ENCODE assay signal across 8 cellular contexts in the genomic region with DNA sequence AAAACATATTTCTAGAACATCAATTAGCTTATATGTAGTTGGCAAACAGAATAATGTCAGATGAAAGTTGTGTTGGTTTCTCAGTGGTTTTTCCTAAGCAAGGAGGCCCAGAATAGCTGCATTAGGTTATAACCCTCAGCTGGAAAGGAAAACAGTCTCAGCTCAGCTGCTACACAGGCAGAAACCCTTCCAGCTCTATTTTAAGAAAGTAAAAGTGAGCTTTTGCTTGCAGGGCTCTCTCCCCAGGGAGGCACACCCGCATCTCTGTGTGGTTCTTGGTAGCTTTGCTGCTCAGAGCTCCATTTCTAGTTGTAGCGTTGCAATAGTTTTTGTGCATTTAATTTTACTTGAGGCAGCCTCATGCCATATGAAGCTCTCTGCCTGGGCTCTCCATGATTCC. TPM values are rescaled to one million over a fixed set of nuclear protein-coding genes. Genes with fewer than 3 reads are reported as not detected.
DNase-seq lines count a peak whose midpoint lies in the region; ATAC-seq and TF ChIP-seq lines count a peak whose summit lies in the region.

No MANE protein-coding gene starts in this region.

- H3K27me3 ChIP-seq in MG63 = no peaks in the 10 kb centered on the region

- no peak overlapping the region for H3K27ac Mint-ChIP-seq in T-cell
- no peak overlapping the region for H3K27ac Mint-ChIP-seq in CD14-positive monocyte

- no peaks in the 10 kb centered on the region for H3K9me3 ChIP-seq in MG63

- POLR2A ChIA-PET in T-cell (lab: Charles Lee) = interaction anchor here in 1 of 2 donors (0.8 kb wide), 1 partner anchor 17 kb away, joined by 3 read pairs; no protein-coding TSS in a partner anchor

- H3K9me3 Mint-ChIP-seq in T-cell = no peaks in the 10 kb centered on the region
- H3K9me3 Mint-ChIP-seq in CD14-positive monocyte = no peaks in the 10 kb centered on the region

- H3K4me3 ChIP-seq in coronary artery (no peak overlapping the region), MG63 (no peak overlapping the region)

- H3K36me3 Mint-ChIP-seq in T-cell (peaks cover 63% of the 10 kb centered on the region), CD14-positive monocyte (peaks cover 68 to 71% of the 10 kb centered on the region in 2 donors)

- H3K36me3 ChIP-seq in MG63 = peaks cover 32% of the 10 kb centered on the region

- DNase-seq in coronary artery (ENCODE audit: low spot score) (peak; percentile 75), smooth muscle cell of the brain vasculature (ENCODE audit: low read depth, low spot score) (peak; percentile 57), MG63 (no peak), T-cell (no peak), CD14-positive monocyte (ENCODE audit: low spot score) (no peak), iPS-NIHi11 (ENCODE audit: low spot score) (no peak)

- intact Hi-C loops in CD14-positive monocyte (cut with micrococcal nuclease) = no loop called here

- H3K4me3 Mint-ChIP-seq in T-cell = no peak overlapping the region
- no peak overlapping the region for H3K4me3 Mint-ChIP-seq in CD14-positive monocyte

- ATAC-seq in GM19043 (IDR thresholded peaks at IDR 0.05; ENCODE audit: low read depth, unreplicated experiment) (peak; percentile 84), HG03039 (IDR thresholded peaks at IDR 0.05; ENCODE audit: unreplicated experiment) (peak; percentile 85), T-cell (replicated peaks in 1 of 4) (no peak)

- TF ChIP-seq CTCF in coronary artery (IDR thresholded peaks at IDR 0.05) (no peak), CD14-positive monocyte (IDR thresholded peaks at IDR 0.05) (no peak)

- H3K27me3 Mint-ChIP-seq in T-cell (no peaks in the 10 kb centered on the region), CD14-positive monocyte (ENCODE audit: low read depth in 3 of 3) (no peaks in the 10 kb centered on the region)

- H3K4me1 Mint-ChIP-seq in T-cell = peaks cover 0 to 13% (median 2%) of the 10 kb centered on the region in 3 donors
- H3K4me1 Mint-ChIP-seq in CD14-positive monocyte = no peaks in the 10 kb centered on the region

- CTCF ChIA-PET in T-cell (lab: Charles Lee) = interaction anchor here in 1 of 2 donors (1.5 kb wide), 1 partner anchor 53 kb away, joined by 3 read pairs; no protein-coding TSS in a partner anchor

- peak overlapping the region; percentile 62 to 82 for H3K27ac ChIP-seq in coronary artery

RNA-seq across cellular contexts. Expression of gene PIKFYVE, which starts 54.6 kb away (rescaled TPM):
- 7.1 and 9.4 TPM in 2 replicates for total RNA-seq in MG63 (2014; rRNA removed; shearing (Covaris generic); ENCODE audit: low replicate concordance)
- total RNA-seq in T-cell = 10 to 100 TPM; 35.3 to 42.6 (median 38.6) TPM
- polyA plus RNA-seq in CD14-positive monocyte = 1 to 10 TPM; 3.5 to 6.2 TPM

Comparison
In these comparisons a context has a peak if more than half of its experiments do, and no peak if none do; other contexts are left out.
1. ATAC-seq: peak in GM19043 (single experiment) and HG03039 (single experiment); none in T-cell (0 of 4).
2. DNase-seq: peak in coronary artery (single experiment) and smooth muscle cell of the brain vasculature (single experiment); none in MG63 (single experiment), T-cell (0 of 34), CD14-positive monocyte (single experiment) and iPS-NIHi11 (single experiment).